8 cellular contexts compared by ENCODE assay signal in the genomic region with DNA sequence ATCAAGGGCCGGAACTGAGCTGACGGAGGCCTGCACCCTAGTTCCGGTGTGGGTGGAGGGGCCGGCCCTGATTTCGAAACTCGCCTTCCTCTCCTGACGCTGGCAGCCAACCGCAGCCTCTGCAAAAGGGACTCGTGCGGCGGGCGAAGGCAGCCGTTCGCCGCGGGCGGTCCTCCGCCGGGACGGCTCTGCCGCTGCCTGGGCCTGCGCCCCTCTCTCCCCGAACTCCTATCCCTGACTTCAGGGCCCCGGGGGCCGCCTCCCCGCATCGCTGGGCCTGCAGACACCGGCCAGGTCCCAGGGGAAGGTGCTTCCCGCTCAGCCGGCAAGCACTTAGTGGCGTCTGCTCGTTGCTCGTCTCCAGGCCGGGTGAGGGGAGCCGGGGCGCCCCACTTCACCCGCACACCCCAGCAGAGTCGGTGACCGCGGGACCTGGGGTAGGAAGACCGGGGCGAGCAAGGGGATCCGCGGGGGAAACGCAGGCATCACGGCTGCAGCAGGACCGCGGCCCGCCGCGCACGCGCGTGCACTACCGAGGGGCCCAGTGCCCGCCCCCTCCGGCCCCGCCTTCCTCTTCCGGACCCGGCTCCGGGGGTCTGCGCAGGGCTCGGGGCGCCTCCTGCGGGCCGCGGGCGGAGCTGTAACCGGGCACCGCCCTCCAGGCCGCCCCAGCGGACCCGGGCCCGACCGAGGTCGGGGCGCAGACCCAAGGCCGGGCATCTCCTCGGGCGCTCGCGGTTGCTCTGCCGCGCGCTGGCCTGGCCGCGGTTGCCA. TPM values are rescaled to one million over a fixed set of nuclear protein-coding genes. Genes with fewer than 3 reads are reported as not detected.
DNase-seq lines count a peak whose midpoint lies in the region; ATAC-seq and TF ChIP-seq lines count a peak whose summit lies in the region.

No MANE protein-coding gene starts in this region.

- H4K20me1 ChIP-seq in KMS-11 (ENCODE audit: insufficient read depth) (no peaks in the 10 kb centered on the region), neural cell (ENCODE audit: insufficient read depth) (no peaks in the 10 kb centered on the region)

- H3K4me2 ChIP-seq in KMS-11, result peak overlapping the region; percentile 83
- peak overlapping the region; percentile 72 for H3K4me2 ChIP-seq in neural cell (ENCODE audit: low read length)

- H3K79me2 ChIP-seq in KMS-11 (ENCODE audit: insufficient read depth, low read depth), result peaks cover 16% of the 10 kb centered on the region
- peaks cover 6% of the 10 kb centered on the region for H3K79me2 ChIP-seq in neural cell (replicated peaks; ENCODE audit: insufficient read depth, low read length)

- H3K4me3 ChIP-seq in KMS-11 (IDR thresholded peaks at IDR 0.05; ENCODE audit: insufficient read depth, low read depth, low read length), result no peak overlapping the region
- peak overlapping the region; percentile 74 for H3K4me3 ChIP-seq in fibroblast of the aortic adventitia (ENCODE audit: low read depth, low read length)
- H3K4me3 ChIP-seq in neural cell (ENCODE audit: low read length), result peak overlapping the region; percentile 88

- peak; percentile 68 for TF ChIP-seq RAD21 in neural cell (conservative IDR thresholded peaks at IDR 0.05)

- H3K4me3 Mint-ChIP-seq in stimulated activated naive CD8-positive, alpha-beta T cell treated with anti-CD3 and anti-CD28 coated beads, Interleukin-15, amount 100 ng/mL, for 72 hours, result peak overlapping the region; percentile 79 to 80

- peak; percentile 56 for ATAC-seq in GM21737 (IDR thresholded peaks at IDR 0.05; ENCODE audit: unreplicated experiment)
- peak; percentile 76 for ATAC-seq in stimulated activated naive CD8-positive, alpha-beta T cell treated with anti-CD3 and anti-CD28 coated beads, Interleukin-15, amount 100 ng/mL, for 72 hours

- H3K27ac ChIP-seq in KMS-11 (peak overlapping the region; percentile 100), neural cell (ENCODE audit: low read length) (peak overlapping the region; percentile 92)

- no peaks in the 10 kb centered on the region for H3K27me3 Mint-ChIP-seq in stimulated activated naive CD8-positive, alpha-beta T cell treated with anti-CD3 and anti-CD28 coated beads, Interleukin-15, amount 100 ng/mL, for 72 hours

- DNase-seq in EL (peak; percentile 90), RPMI7951 (ENCODE audit: low read depth) (peak; percentile 92), fibroblast of the aortic adventitia (ENCODE audit: low read depth) (peak; percentile 90)
- peak; percentile 81 for DNase-seq in activated T-helper 9 cell treated with anti-CD3 and anti-CD28 coated beads, Interleukin-2, amount 50 U/mL, for 16 hours (ENCODE audit: low read depth)
- peak; percentile 95 for DNase-seq in stimulated activated naive CD8-positive, alpha-beta T cell treated with anti-CD3 and anti-CD28 coated beads, Interleukin-15, amount 100 ng/mL, for 72 hours

- H3K9me3 Mint-ChIP-seq in stimulated activated naive CD8-positive, alpha-beta T cell treated with anti-CD3 and anti-CD28 coated beads, Interleukin-15, amount 100 ng/mL, for 72 hours, result no peaks in the 10 kb centered on the region

- H3K9ac ChIP-seq in KMS-11, result peak overlapping the region; percentile 97
- peak overlapping the region; percentile 93 for H3K9ac ChIP-seq in neural cell (ENCODE audit: low read length)

- no peaks in the 10 kb centered on the region for H3K27me3 ChIP-seq in KMS-11 (ENCODE audit: insufficient read depth, low read depth)
- H3K27me3 ChIP-seq in neural cell (ENCODE audit: insufficient read depth, low read depth, low read length), result no peaks in the 10 kb centered on the region

- peaks cover 27% of the 10 kb centered on the region for H3K4me1 ChIP-seq in KMS-11 (ENCODE audit: low read depth, poor library complexity, severe bottlenecking)

- H3K4me1 Mint-ChIP-seq in stimulated activated naive CD8-positive, alpha-beta T cell treated with anti-CD3 and anti-CD28 coated beads, Interleukin-15, amount 100 ng/mL, for 72 hours, result peaks cover 88% of the 10 kb centered on the region

- peak; percentile 40 for TF ChIP-seq EP300 in neural cell (conservative IDR thresholded peaks at IDR 0.05; ENCODE audit: poor library complexity, severe bottlenecking)

- TF ChIP-seq CTCF in KMS-11 (conservative IDR thresholded peaks at IDR 0.05; ENCODE audit: low read depth, low read length) (no peak), fibroblast of the aortic adventitia (IDR thresholded peaks at IDR 0.05; ENCODE audit: insufficient read depth, low read length) (peak; percentile 25), neural cell (IDR thresholded peaks at IDR 0.05; ENCODE audit: poor library complexity, severe bottlenecking) (peak; percentile 82)

- H3K36me3 ChIP-seq in KMS-11 (ENCODE audit: insufficient read depth), result 0 out of 2 replicates have a peak, but pooled peaks cover 6% of the 10 kb centered on the region
- no peaks in the 10 kb centered on the region for H3K36me3 ChIP-seq in neural cell (ENCODE audit: insufficient read depth, low read length)

- H3K27ac Mint-ChIP-seq in stimulated activated naive CD8-positive, alpha-beta T cell treated with anti-CD3 and anti-CD28 coated beads, Interleukin-15, amount 100 ng/mL, for 72 hours, result peak overlapping the region; percentile 91

- H3K9me2 ChIP-seq in neural cell (ENCODE audit: insufficient read depth, low read length), result no peaks in the 10 kb centered on the region

- no peaks in the 10 kb centered on the region for H3K9me3 ChIP-seq in neural cell (ENCODE audit: low read length)

- H3F3A ChIP-seq in neural cell (ENCODE audit: insufficient read depth, low read length, poor library complexity, severe bottlenecking), result peaks cover 7% of the 10 kb centered on the region

- H2AFZ ChIP-seq in KMS-11 (ENCODE audit: low read depth) (peak overlapping the region; percentile 45; the same call in 1 of the 2 replicates), neural cell (ENCODE audit: low read depth, low read length) (peak overlapping the region; percentile 88)

TF ChIP-seq in neural cell, 6 proteins besides CTCF, POLR2A, EP300 and RAD21:
- TF ChIP-seq REST (IDR thresholded peaks at IDR 0.05; ENCODE audit: borderline replicate concordance) (peak; percentile 48), MXI1 (conservative IDR thresholded peaks at IDR 0.05; ENCODE audit: poor library complexity, severe bottlenecking) (peak; percentile 73), TAF1 (IDR thresholded peaks at IDR 0.05; ENCODE audit: low read depth) (peak; percentile 53), POLR2AphosphoS5 (IDR thresholded peaks at IDR 0.05) (peak; percentile 88), SMC3 (conservative IDR thresholded peaks at IDR 0.05; ENCODE audit: poor library complexity) (peak; percentile 73), EZH2 (IDR thresholded peaks at IDR 0.05; ENCODE audit: borderline replicate concordance, insufficient read depth, low read length, poor library complexity, severe bottlenecking) (no peak)

RNA-seq across cellular contexts. Expression of gene ANKRD13D, which starts 0.5 kb away (rescaled TPM):
- total RNA-seq in RPMI7951 (2014; rRNA removed; shearing (Covaris generic)), result 17.6 and 28.5 TPM in 2 replicates
- total RNA-seq in fibroblast of the aortic adventitia (ENCODE audit: low replicate concordance), result 12.1 and 25.3 TPM in 2 replicates
- polyA plus RNA-seq in neural cell, result 93.5 and 111 TPM in 2 replicates
- polyA minus RNA-seq in neural cell, result 48.3 and 59.2 TPM in 2 replicates

RNA-seq across cellular contexts. Expression of gene SSH3, which starts 14.7 kb away (rescaled TPM):
- 8.0 and 10.9 TPM in 2 replicates for total RNA-seq in RPMI7951 (2014; rRNA removed; shearing (Covaris generic))
- total RNA-seq in fibroblast of the aortic adventitia (ENCODE audit: low replicate concordance), result 11.7 and 12.3 TPM in 2 replicates
- polyA plus RNA-seq in neural cell, result 0.89 and 1.4 TPM in 2 replicates
- polyA minus RNA-seq in neural cell, result 3.4 TPM in 1 of 2 replicates, not detected in the other

RNA-seq across cellular contexts. Expression of gene GRK2, which starts 22.4 kb away (rescaled TPM):
- total RNA-seq in RPMI7951 (2014; rRNA removed; shearing (Covaris generic)), result 22.0 and 32.9 TPM in 2 replicates
- total RNA-seq in fibroblast of the aortic adventitia (ENCODE audit: low replicate concordance), result 10.1 and 21.5 TPM in 2 replicates
- polyA plus RNA-seq in neural cell, result 47.3 and 59.1 TPM in 2 replicates
- polyA minus RNA-seq in neural cell, result 60.9 and 68.9 TPM in 2 replicates
